4 cellular contexts compared by ENCODE assay signal in the genomic region with DNA sequence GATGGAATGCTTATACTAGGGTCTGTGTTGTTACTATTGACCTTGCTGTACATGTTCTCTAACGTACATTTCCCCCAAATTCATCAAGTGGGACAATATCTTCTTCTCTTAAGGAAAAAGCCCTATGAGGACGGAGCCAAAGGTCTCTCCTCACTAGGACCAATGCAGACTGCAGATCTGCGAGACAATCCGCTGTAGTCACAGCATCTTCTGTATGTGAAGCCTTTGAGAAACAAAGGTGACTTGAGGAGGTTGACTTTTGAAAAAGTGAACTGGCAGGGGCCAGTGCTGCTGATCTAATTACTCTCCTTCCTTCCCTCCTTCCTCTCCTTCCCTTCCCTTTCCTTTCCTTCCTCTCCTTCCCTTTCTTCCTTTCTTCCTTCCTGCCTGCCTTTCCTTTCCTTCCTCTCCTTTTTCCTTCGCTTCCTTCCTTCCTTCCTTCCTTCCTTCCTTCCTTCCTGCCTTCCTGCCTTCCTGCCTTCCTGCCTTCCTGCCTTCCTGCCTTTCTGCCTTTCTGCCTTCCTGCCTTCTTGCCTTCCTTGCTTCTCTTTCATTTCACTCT.
TF ChIP-seq lines count a peak whose summit lies in the region.

No MANE protein-coding gene starts in this region.

TF ChIP-seq in A549, 52 proteins besides CTCF, POLR2A, EP300 and RAD21:
- no peak for TF ChIP-seq CHD2 (IDR thresholded peaks at IDR 0.05; ENCODE audit: low read length, partially characterized antibody)
- TF ChIP-seq FOSB (CRISPR knock-in tag; IDR thresholded peaks at IDR 0.05), result no peak
- TF ChIP-seq ESRRA (IDR thresholded peaks at IDR 0.05; ENCODE audit: borderline replicate concordance, low read length), result no peak
TF ChIP-seq in A549: peak in this region for 0.

TF ChIP-seq in IMR-90, 13 proteins besides CTCF, POLR2A, EP300 and RAD21:
- no peak for TF ChIP-seq NFE2L2 (IDR thresholded peaks at IDR 0.05; ENCODE audit: low read depth, low read length)
- TF ChIP-seq FOS (IDR thresholded peaks at IDR 0.05; ENCODE audit: low read depth, low read length), result no peak
- TF ChIP-seq CHD1 (IDR thresholded peaks at IDR 0.05; ENCODE audit: low read depth, low read length), result no peak
- TF ChIP-seq RCOR1 (IDR thresholded peaks at IDR 0.05; ENCODE audit: insufficient replicate concordance, low read length), result no peak
- TF ChIP-seq BHLHE40 (IDR thresholded peaks at IDR 0.05; ENCODE audit: low read depth, low read length), result no peak
- no peak for TF ChIP-seq CEBPB (IDR thresholded peaks at IDR 0.05; ENCODE audit: low read depth, low read length)
- TF ChIP-seq, protein P1, sequence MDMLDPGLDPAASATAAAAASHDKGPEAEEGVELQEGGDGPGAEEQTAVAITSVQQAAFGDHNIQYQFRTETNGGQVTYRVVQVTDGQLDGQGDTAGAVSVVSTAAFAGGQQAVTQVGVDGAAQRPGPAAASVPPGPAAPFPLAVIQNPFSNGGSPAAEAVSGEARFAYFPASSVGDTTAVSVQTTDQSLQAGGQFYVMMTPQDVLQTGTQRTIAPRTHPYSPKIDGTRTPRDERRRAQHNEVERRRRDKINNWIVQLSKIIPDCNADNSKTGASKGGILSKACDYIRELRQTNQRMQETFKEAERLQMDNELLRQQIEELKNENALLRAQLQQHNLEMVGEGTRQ (IDR thresholded peaks at IDR 0.05; ENCODE audit: low read depth, low read length), result no peak
- TF ChIP-seq MAFK (IDR thresholded peaks at IDR 0.05; ENCODE audit: low read depth, low read length), result no peak
- TF ChIP-seq MAZ (IDR thresholded peaks at IDR 0.05; ENCODE audit: borderline replicate concordance, low read depth, low read length), result no peak
- no peak for TF ChIP-seq SMC3 (IDR thresholded peaks at IDR 0.05; ENCODE audit: low read depth, low read length)
- no peak for TF ChIP-seq MXI1 (IDR thresholded peaks at IDR 0.05; ENCODE audit: borderline replicate concordance, low read depth, low read length)
- no peak for TF ChIP-seq RFX5 (IDR thresholded peaks at IDR 0.05; ENCODE audit: low read depth, low read length)
- TF ChIP-seq, protein P2, sequence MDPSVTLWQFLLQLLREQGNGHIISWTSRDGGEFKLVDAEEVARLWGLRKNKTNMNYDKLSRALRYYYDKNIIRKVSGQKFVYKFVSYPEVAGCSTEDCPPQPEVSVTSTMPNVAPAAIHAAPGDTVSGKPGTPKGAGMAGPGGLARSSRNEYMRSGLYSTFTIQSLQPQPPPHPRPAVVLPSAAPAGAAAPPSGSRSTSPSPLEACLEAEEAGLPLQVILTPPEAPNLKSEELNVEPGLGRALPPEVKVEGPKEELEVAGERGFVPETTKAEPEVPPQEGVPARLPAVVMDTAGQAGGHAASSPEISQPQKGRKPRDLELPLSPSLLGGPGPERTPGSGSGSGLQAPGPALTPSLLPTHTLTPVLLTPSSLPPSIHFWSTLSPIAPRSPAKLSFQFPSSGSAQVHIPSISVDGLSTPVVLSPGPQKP (IDR thresholded peaks at IDR 0.05; ENCODE audit: borderline replicate concordance, low read depth, low read length), result no peak

TF ChIP-seq in H1, 55 proteins besides CTCF, POLR2A, EP300 and RAD21:
- no peak for TF ChIP-seq EZH2 (IDR thresholded peaks at IDR 0.05; ENCODE audit: low read depth, low read length, severe bottlenecking)
- no peak for TF ChIP-seq SIN3A (conservative IDR thresholded peaks at IDR 0.05 in 1 of 2, IDR thresholded peaks at IDR 0.05 in 1 of 2; ENCODE audit: low read depth in 1 of 2, low read length in 2 of 2)
- no peak for TF ChIP-seq HDAC2 (IDR thresholded peaks at IDR 0.05; ENCODE audit: borderline replicate concordance in 1 of 2, low read depth in 2 of 2, low read length in 2 of 2)
- TF ChIP-seq POLR2AphosphoS5 (IDR thresholded peaks at IDR 0.05; ENCODE audit: low read depth, low read length), result no peak
- no peak for TF ChIP-seq BCL11A (IDR thresholded peaks at IDR 0.05; ENCODE audit: low read depth in 2 of 2, low read length in 2 of 2)
- TF ChIP-seq TAF1 (IDR thresholded peaks at IDR 0.05; ENCODE audit: low read depth, low read length), result no peak
- no peak for TF ChIP-seq TAF7 (optimal IDR thresholded peaks at IDR 0.05; ENCODE audit: borderline replicate concordance, low read depth, low read length)
- TF ChIP-seq SP1 (IDR thresholded peaks at IDR 0.05; ENCODE audit: low read depth, low read length), result no peak
- no peak for TF ChIP-seq KDM1A (IDR thresholded peaks at IDR 0.05; ENCODE audit: borderline replicate concordance, low read length)
- no peak for TF ChIP-seq SIRT6 (IDR thresholded peaks at IDR 0.05; ENCODE audit: low read length)
- no peak for TF ChIP-seq JUN (IDR thresholded peaks at IDR 0.05; ENCODE audit: low read depth, low read length)
- no peak for TF ChIP-seq SUZ12 (IDR thresholded peaks at IDR 0.05; ENCODE audit: low read length)
- no peak for TF ChIP-seq BACH1 (IDR thresholded peaks at IDR 0.05; ENCODE audit: low read length)
- TF ChIP-seq MAX (IDR thresholded peaks at IDR 0.05), result no peak
- no peak for TF ChIP-seq POU5F1 (IDR thresholded peaks at IDR 0.05; ENCODE audit: low read depth, low read length)

TF ChIP-seq in HEK293T, 16 proteins besides CTCF, POLR2A, EP300 and RAD21:
- TF ChIP-seq CTBP1 (IDR thresholded peaks at IDR 0.05; ENCODE audit: borderline replicate concordance) (no peak), PKNOX1 (IDR thresholded peaks at IDR 0.05) (no peak), TARDBP (IDR thresholded peaks at IDR 0.05) (no peak), ZNF384 (IDR thresholded peaks at IDR 0.05) (no peak), L3MBTL2 (conservative IDR thresholded peaks at IDR 0.05) (no peak), LEF1 (IDR thresholded peaks at IDR 0.05; ENCODE audit: borderline replicate concordance) (no peak), FOXA1 (IDR thresholded peaks at IDR 0.05) (no peak), SP1 (IDR thresholded peaks at IDR 0.05) (no peak), FOXK2 (IDR thresholded peaks at IDR 0.05) (no peak), ELF4 (IDR thresholded peaks at IDR 0.05) (no peak), NFRKB (IDR thresholded peaks at IDR 0.05) (no peak), SUZ12 (IDR thresholded peaks at IDR 0.05) (no peak), HDGF (IDR thresholded peaks at IDR 0.05; ENCODE audit: borderline replicate concordance) (no peak), FOXM1 (IDR thresholded peaks at IDR 0.05; ENCODE audit: borderline replicate concordance) (no peak), ARNT (IDR thresholded peaks at IDR 0.05) (no peak), BHLHE40 (IDR thresholded peaks at IDR 0.05; ENCODE audit: borderline replicate concordance) (no peak)
